24 cellular contexts compared by ENCODE assay signal in genomic region chr14:104152686-104153398, GRCh38. TPM values are rescaled to one million over a fixed set of nuclear protein-coding genes. Genes with fewer than 3 reads are reported as not detected.
A peak's percentile ranks its signal among the peaks of the same experiment; 100 is the strongest.
DNase-seq lines count a peak whose midpoint lies in the region; ATAC-seq, FAIRE-seq and TF ChIP-seq lines count a peak whose summit lies in the region.
"Had no signal": no experiment of that assay in that cellular context is flagged by ENCODE, and none has a peak within 500 bp of the region (broad histone marks: within the 10 kb centered on the region; RNA-seq: fewer than 3 reads in every experiment).

No MANE protein-coding gene starts in this region.

- peaks cover 3 to 49% of the 10 kb centered on the region in 2 experiments; a peak in 3 of 4 replicates for H3K79me2 ChIP-seq in H1 (ENCODE audit: control insufficient read depth in 1 of 2, insufficient read depth in 2 of 2, low read length in 2 of 2)

- H2BK120ac ChIP-seq in H1 (replicated peaks; ENCODE audit: low read depth, low read length): no peak overlapping the region

- H3K27me3 ChIP-seq in H1 (replicated peaks in 1 of 4; ENCODE audit: control insufficient read depth in 3 of 4, extremely low read depth in 1 of 4, insufficient read depth in 3 of 4, low read length in 3 of 4) (no peaks in the 10 kb centered on the region), pancreas (no peaks in the 10 kb centered on the region), stomach (peaks cover 0 to 14% (median 0%) of the 10 kb centered on the region in 3 donors)
- H3K27me3 ChIP-seq: BE2C; BLaER1 treated with 17β-estradiol and CSF1 and Interleukin-3, amounts not matched to agents 10 nM and 100 nM had no signal

- H2BK20ac ChIP-seq in H1 (ENCODE audit: low read length): no peak overlapping the region

- TF ChIP-seq POLR2A in H1 (IDR thresholded peaks at IDR 0.05; ENCODE audit: control extremely low read depth in 1 of 2, low read depth in 2 of 2, low read length in 2 of 2) (no peak), stomach (IDR thresholded peaks at IDR 0.05) (no peak)

- H4K5ac ChIP-seq in H1 (ENCODE audit: insufficient read length, low read depth, low read length): no peak overlapping the region

- H3K4me3 Mint-ChIP-seq in activated naive CD4-positive, alpha-beta T cell treated with anti-CD3 and anti-CD28 coated beads, Interleukin-2, amount 50 U/mL, for 24 hours: no peak overlapping the region
- H3K4me3 Mint-ChIP-seq: CD14-positive monocyte; CD4-positive, alpha-beta T cell; CD8-positive, alpha-beta memory T cell had no signal

- no peak overlapping the region for H3K27ac ChIP-seq in H1 (ENCODE audit: low read depth, low read length)
- peak overlapping the region in 2 of 4 donors; percentile 73 to 86 for H3K27ac ChIP-seq in pancreas
- no peak overlapping the region for H3K27ac ChIP-seq in stomach
- H3K27ac ChIP-seq: A549; BLaER1 treated with 17β-estradiol and CSF1 and Interleukin-3, amounts not matched to agents 10 nM and 100 nM; GM23248 had no signal

- H3K4ac ChIP-seq in H1 (replicated peaks; ENCODE audit: insufficient read length, low read depth, low read length): no peak overlapping the region

- 0 out of 2 replicates have a peak overlapping the region, but pooled peaks have one; percentile 75 for H2BK5ac ChIP-seq in H1 (ENCODE audit: low read depth, low read length)

- CTCF ChIA-PET in H1 (lab: Charles Lee; ENCODE audit: partially characterized antibody): interaction anchor here (0.5 to 2.7 kb wide), 4 partner anchors 22 to 411 kb away, joined by 3 to 9 read pairs (median 4); no protein-coding TSS in a partner anchor

- ATAC-seq in pancreas: peak in 2 of 4 donors; percentile 23 to 33
- ATAC-seq: A549, GM12878 had no signal

- H4K20me1 ChIP-seq in H1 (replicated peaks in 1 of 2; ENCODE audit: control insufficient read depth in 1 of 2, insufficient read depth in 2 of 2, low read length in 2 of 2): peaks cover 3 to 25% of the 10 kb centered on the region in 2 experiments

- H3K18ac ChIP-seq in H1 (ENCODE audit: extremely low read depth, low read length): no peak overlapping the region; the same call in 1 of the 2 replicates

- no peak overlapping the region for H4K91ac ChIP-seq in H1 (replicated peaks; ENCODE audit: insufficient read length, low read length)

- no peak overlapping the region for H3K9ac ChIP-seq in H1 (replicated peaks in 1 of 4; ENCODE audit: extremely low read depth in 1 of 4, low read depth in 3 of 4, low read length in 3 of 4)
- H3K9ac ChIP-seq: BLaER1 treated with 17β-estradiol and CSF1 and Interleukin-3, amounts not matched to agents 10 nM and 100 nM; GM23248 had no signal

- TF ChIP-seq EP300 in H1 (IDR thresholded peaks at IDR 0.05; ENCODE audit: borderline replicate concordance in 1 of 2, low read depth in 2 of 2, low read length in 2 of 2) (no peak), stomach (IDR thresholded peaks at IDR 0.05) (no peak)

- no peak overlapping the region for H3K56ac ChIP-seq in H1 (replicated peaks; ENCODE audit: insufficient read length, low read depth, low read length)

- no peak overlapping the region for H3K14ac ChIP-seq in H1 (ENCODE audit: insufficient read length)

- TF ChIP-seq CTCF in H1 (IDR thresholded peaks at IDR 0.05; ENCODE audit: control extremely low read depth in 1 of 3, insufficient read depth in 1 of 3, low read depth in 1 of 3, low read length in 3 of 3) (no peak), pancreas (IDR thresholded peaks at IDR 0.05) (no peak), stomach (IDR thresholded peaks at IDR 0.05) (no peak)

- H3K9me3 ChIP-seq in H1 (ENCODE audit: insufficient read depth in 2 of 2, low read depth in 1 of 2, low read length in 1 of 2): no peaks in the 10 kb centered on the region
- no peaks in the 10 kb centered on the region for H3K9me3 ChIP-seq in pancreas
- H3K9me3 ChIP-seq in stomach: no peaks in the 10 kb centered on the region
- H3K9me3 ChIP-seq: A549; BE2C; BLaER1 treated with 17β-estradiol and CSF1 and Interleukin-3, amounts not matched to agents 10 nM and 100 nM; HAP-1 had no signal

- H3K4me1 ChIP-seq in H1 (replicated peaks in 1 of 4; ENCODE audit: control insufficient read depth in 3 of 4, insufficient read depth in 4 of 4, low read length in 3 of 4): peaks cover 0 to 31% (median 24%) of the 10 kb centered on the region in 4 experiments; a peak in 6 of 7 replicates
- peaks cover 0 to 22% (median 5%) of the 10 kb centered on the region in 3 donors for H3K4me1 ChIP-seq in pancreas
- H3K4me1 ChIP-seq in stomach: peaks cover 0 to 10% (median 4%) of the 10 kb centered on the region in 4 donors

- H2BK15ac ChIP-seq in H1 (ENCODE audit: low read length): 0 out of 2 replicates have a peak overlapping the region, but pooled peaks have one; percentile 29

- H3K79me1 ChIP-seq in H1 (ENCODE audit: low read depth, low read length): peaks cover 34% of the 10 kb centered on the region

- no peaks in the 10 kb centered on the region; the same call in 1 of the 2 replicates for H3K23me2 ChIP-seq in H1 (ENCODE audit: low read depth, low read length)

- FAIRE-seq in H1 (lab: Jason Lieb, UNC) (no peak), pancreas (lab: Jason Lieb, UNC) (no peak)
- FAIRE-seq: A549, D721Med, GM12878, GM19239 had no signal

- peak overlapping the region; percentile 59 for H3K27ac Mint-ChIP-seq in activated naive CD4-positive, alpha-beta T cell treated with anti-CD3 and anti-CD28 coated beads, Interleukin-2, amount 50 U/mL, for 24 hours
- H3K27ac Mint-ChIP-seq: CD14-positive monocyte; CD4-positive, alpha-beta T cell; CD8-positive, alpha-beta memory T cell had no signal

- H2AFZ ChIP-seq in H1 (ENCODE audit: low read length): no peak overlapping the region
- H2AFZ ChIP-seq: GM23248 had no signal

- no peak overlapping the region for H2AK5ac ChIP-seq in H1 (ENCODE audit: low read depth, low read length)

- H3K27me3 Mint-ChIP-seq in activated naive CD4-positive, alpha-beta T cell treated with anti-CD3 and anti-CD28 coated beads, Interleukin-2, amount 50 U/mL, for 24 hours: peaks cover 1% of the 10 kb centered on the region
- H3K27me3 Mint-ChIP-seq: CD4-positive, alpha-beta T cell had no signal

- no peak overlapping the region for H3K23ac ChIP-seq in H1 (ENCODE audit: insufficient read length)

- no peaks in the 10 kb centered on the region for H3K36me3 Mint-ChIP-seq in activated naive CD4-positive, alpha-beta T cell treated with anti-CD3 and anti-CD28 coated beads, Interleukin-2, amount 50 U/mL, for 24 hours
- H3K36me3 Mint-ChIP-seq: CD14-positive monocyte; CD8-positive, alpha-beta memory T cell had no signal

- no peak overlapping the region; the same call in 1 of the 2 replicates for H4K8ac ChIP-seq in H1 (ENCODE audit: extremely low read depth, insufficient read depth, low read length)

- WGBS in H1 (ENCODE audit: extremely low coverage in 1 of 2, insufficient coverage in 1 of 2, insufficient read length in 1 of 2, insufficient replicate concordance in 2 of 2, low coverage in 1 of 2, low lambda C conversion rate in 2 of 2, missing lambda C conversion rate in 1 of 2), 2 experiments: 82% methylated on average over 20 of the region's 21 CpGs; no CpG with 5 or more reads in 1 of the 2 experiments
- WGBS in pancreas, 2 donors: 73 to 80% methylated on average over 21 of the region's 21 CpGs
- 87 to 94% (median 92%) methylated on average over 20 to 21 of the region's 21 CpGs for WGBS in stomach, 5 donors

- POLR2A ChIA-PET in H1 (lab: Charles Lee; ENCODE audit: partially characterized antibody): no interaction called here

- no peak overlapping the region for H3K4me2 ChIP-seq in H1 (ENCODE audit: insufficient read depth in 1 of 2, low read depth in 2 of 2, low read length in 2 of 2)
- H3K4me2 ChIP-seq: A549; BLaER1 treated with 17β-estradiol and CSF1 and Interleukin-3, amounts not matched to agents 10 nM and 100 nM had no signal

- no peaks in the 10 kb centered on the region for H3K9me3 Mint-ChIP-seq in activated naive CD4-positive, alpha-beta T cell treated with anti-CD3 and anti-CD28 coated beads, Interleukin-2, amount 50 U/mL, for 24 hours
- H3K9me3 Mint-ChIP-seq: CD4-positive, alpha-beta T cell; CD8-positive, alpha-beta memory T cell had no signal

- peaks cover 0 to 13% (median 9%) of the 10 kb centered on the region in 4 experiments; a peak in 4 of 8 replicates for H3K36me3 ChIP-seq in H1 (ENCODE audit: control insufficient read depth in 2 of 4, insufficient read depth in 4 of 4, low read length in 3 of 4)
- H3K36me3 ChIP-seq in pancreas: no peaks in the 10 kb centered on the region
- H3K36me3 ChIP-seq in stomach: no peaks in the 10 kb centered on the region

- no peak overlapping the region for H3K4me3 ChIP-seq in H1 (ENCODE audit: extremely low read depth in 1 of 4, insufficient read depth in 2 of 4, low read depth in 3 of 4, low read length in 4 of 4)
- H3K4me3 ChIP-seq in pancreas: no peak overlapping the region
- no peak overlapping the region for H3K4me3 ChIP-seq in stomach
- H3K4me3 ChIP-seq: A549; BLaER1 treated with 17β-estradiol and CSF1 and Interleukin-3, amounts not matched to agents 10 nM and 100 nM; GM12878; GM23248; HAP-1 had no signal

- DNase-seq in activated naive CD4-positive, alpha-beta T cell treated with anti-CD3 and anti-CD28 coated beads, Interleukin-2, amount 50 U/mL, for 16 hours: no peak
- DNase-seq in H1 (ENCODE audit: low read depth in 1 of 2, low spot score in 2 of 2) (no peak), pancreas (peak in 4 of 6 donors; percentile 31 to 65 (median 48)), stomach (no peak), superior temporal gyrus (ENCODE audit: extremely low spot score) (no peak)
- DNase-seq: 8988T; ACHN; AML-193; BE2C; CD4-positive, alpha-beta T cell; CD8-positive, alpha-beta memory T cell; DMS 273 treated with DMSO at 0.1 percent for 48 hours; DMS79; EL; GDM1; GM23248 had no signal

- no peak for TF ChIP-seq RAD21 in H1 (IDR thresholded peaks at IDR 0.05 in 1 of 2, conservative IDR thresholded peaks at IDR 0.05 in 1 of 2; ENCODE audit: low read depth in 2 of 2, low read length in 2 of 2)

- intact Hi-C loops in pancreas (cut with DNase I): no loop called here
- intact Hi-C loops in stomach (cut with DNase I; ENCODE audit: low total_unique reads): no loop called here

- H2BK12ac ChIP-seq in H1 (ENCODE audit: low read depth, low read length): peak overlapping the region; percentile 27; the same call in 1 of the 2 replicates

- H3K4me1 Mint-ChIP-seq in activated naive CD4-positive, alpha-beta T cell treated with anti-CD3 and anti-CD28 coated beads, Interleukin-2, amount 50 U/mL, for 24 hours: no peaks in the 10 kb centered on the region
- H3K4me1 Mint-ChIP-seq: CD14-positive monocyte; CD8-positive, alpha-beta memory T cell had no signal

RNA-seq across cellular contexts. Expression of gene KIF26A, which starts 14.5 kb away (rescaled TPM):
- 41.6 and 42.3 TPM in 2 replicates for total RNA-seq in H1 (2021; fragmentation: NEBNext Ultra II Directional; extraction: Animal tissue kit (Norgen Biotek cat#: 25700))
- polyA plus RNA-seq in H1 (2011; rRNA removed) (11.5 and 25.9 TPM in 2 replicates), pancreas (1 to 10 TPM; 3.6 to 4.3 TPM), stomach (1 to 10 TPM in 2 of 3 donors, under 1 TPM in 1; 0.65 to 1.8 (median 1.2) TPM)
- polyA plus RNA-seq in H1 (2011; cell fraction: cytosol; rRNA removed): 18.3 TPM
- 49.7 TPM for polyA plus RNA-seq in H1 (2011; cell fraction: nucleus; rRNA removed)
- polyA plus RNA-seq in H1 (2012, experiment 1 of 2): 14.7 to 22.6 TPM (median 20.0 TPM) in 4 replicates
- polyA plus RNA-seq in H1 (2012, experiment 2 of 2): 16.2 TPM
- 13.6 TPM for polyA plus RNA-seq in H1 (2013, experiment 1 of 2)
- 12.8 TPM for polyA plus RNA-seq in H1 (2013, experiment 2 of 2)
- polyA minus RNA-seq in H1 (2011; rRNA and poly(A)+ RNA removed): 2.8 and 6.1 TPM in 2 replicates
- polyA minus RNA-seq in H1 (2011; cell fraction: cytosol; rRNA and poly(A)+ RNA removed): 24.9 TPM
- 24.4 TPM for polyA minus RNA-seq in H1 (2011; cell fraction: nucleus; rRNA and poly(A)+ RNA removed)
- total RNA-seq in pancreas (10 to 100 TPM in 2 of 6 donors, 1 to 10 TPM in 4; 5.3 to 13.2 (median 8.4) TPM), stomach (10 to 100 TPM in 1 of 5 donors, 1 to 10 TPM in 3, under 1 TPM in 1; 0.89 to 21.7 (median 2.8) TPM)
- total RNA-seq: GM23248 had no signal
- polyA plus RNA-seq: CD14-positive monocyte; CD8-positive, alpha-beta memory T cell; GM12878; GM23248 had no signal

Comparison
In these comparisons a context has a peak if more than half of its experiments do, and no peak if none do; other contexts are left out.
1. DNase-seq: peak in pancreas (4 of 6); none in activated naive CD4-positive, alpha-beta T cell treated with anti-CD3 and anti-CD28 coated beads, Interleukin-2, amount 50 U/mL, for 16 hours (single experiment), H1 (0 of 2), stomach (single experiment) and superior temporal gyrus (single experiment).